Comparison of ENCODE assay signal across 24 cellular contexts in genomic region chr3:34856577-34856976, GRCh38.
DNase-seq lines count a peak whose midpoint lies in the region; ATAC-seq and TF ChIP-seq lines count a peak whose summit lies in the region.
"Had no signal": no experiment of that assay in that cellular context is flagged by ENCODE, and none has a peak within 500 bp of the region (broad histone marks: within the 10 kb centered on the region; RNA-seq: fewer than 3 reads in every experiment).

No MANE protein-coding gene starts in this region.

- 27% methylated on average over 4 of the region's 4 CpGs for WGBS in prostate gland

- ATAC-seq in DND-41 (ENCODE audit: insufficient read depth, low read depth), result peak; percentile 77
- no peak for ATAC-seq in activated T-cell treated with anti-CD3 and anti-CD28 coated beads, Interleukin-2, amount 50 U/mL, for 72 hours (replicated peaks in 1 of 2)

- peak overlapping the region; percentile 46 for H2AFZ ChIP-seq in DND-41 (ENCODE audit: low read depth, low read length)
- H2AFZ ChIP-seq: parathyroid adenoma had no signal

- H3K4me3 Mint-ChIP-seq in nephron, result no peak overlapping the region
- no peak overlapping the region for H3K4me3 Mint-ChIP-seq in activated T-cell treated with anti-CD3 and anti-CD28 coated beads, Interleukin-2, amount 50 U/mL, for 72 hours
- H3K4me3 Mint-ChIP-seq: activated CD4-positive, alpha-beta T cell treated with anti-CD3 and anti-CD28 coated beads, Interleukin-2, amount 10 ng/mL, durations not matched to agents 24 days and 14 days; CD4-positive, alpha-beta memory T cell; HFFc6; stimulated activated naive CD8-positive, alpha-beta T cell treated with anti-CD3 and anti-CD28 coated beads, Interleukin-15, Interleukin-2, amounts not matched to agents 100 ng/mL and 50 ng/mL, for 24 hours had no signal

- no peak overlapping the region for H3K4me2 ChIP-seq in DND-41 (ENCODE audit: insufficient read depth, low read length)
- H3K4me2 ChIP-seq: KMS-11 had no signal

- peaks cover 47% of the 10 kb centered on the region for H3K4me1 Mint-ChIP-seq in nephron
- H3K4me1 Mint-ChIP-seq in activated T-cell treated with anti-CD3 and anti-CD28 coated beads, Interleukin-2, amount 50 U/mL, for 72 hours (ENCODE audit: low read depth), result no peaks in the 10 kb centered on the region
- H3K4me1 Mint-ChIP-seq: activated CD4-positive, alpha-beta T cell treated with anti-CD3 and anti-CD28 coated beads, Interleukin-2, amount 10 ng/mL, durations not matched to agents 24 days and 14 days; CD4-positive, alpha-beta memory T cell had no signal

- no peaks in the 10 kb centered on the region for H3K36me3 Mint-ChIP-seq in nephron (ENCODE audit: low read depth)
- no peaks in the 10 kb centered on the region for H3K36me3 Mint-ChIP-seq in activated T-cell treated with anti-CD3 and anti-CD28 coated beads, Interleukin-2, amount 50 U/mL, for 72 hours (ENCODE audit: insufficient read depth in 2 of 2)
- H3K36me3 Mint-ChIP-seq: CD4-positive, alpha-beta memory T cell had no signal

- H3K9me3 ChIP-seq in DND-41 (ENCODE audit: insufficient read depth, low read length, severe bottlenecking), result no peaks in the 10 kb centered on the region
- H3K9me3 ChIP-seq in prostate gland, result no peaks in the 10 kb centered on the region
- H3K9me3 ChIP-seq: transverse colon had no signal

- H3K4me1 ChIP-seq in DND-41 (ENCODE audit: insufficient read depth, low read length) (peaks cover 13% of the 10 kb centered on the region), prostate gland (replicated peaks) (no peaks in the 10 kb centered on the region)
- H3K4me1 ChIP-seq: parathyroid adenoma, transverse colon had no signal

- DNase-seq in DND-41, result no peak
- peak; percentile 8 to 21 for DNase-seq in Kasumi-1 (lab: John Stamatoyannopoulos, UW)
- peak; percentile 8 for DNase-seq in astrocyte of the hippocampus (ENCODE audit: low read depth, low spot score)
- no peak for DNase-seq in stimulated activated CD4-positive, alpha-beta T cell treated with anti-CD3 and anti-CD28 coated beads, Interleukin-2, amount 100 ng/mL, for 48 hours
- DNase-seq in activated T-cell treated with anti-CD3 and anti-CD28 coated beads, Interleukin-2, amount 50 U/mL, for 72 hours, result no peak
- no peak for DNase-seq in islet precursor cell
- no peak for DNase-seq in prostate gland (ENCODE audit: low spot score)
- DNase-seq: activated CD4-positive, alpha-beta T cell treated with anti-CD3 and anti-CD28 coated beads, Interleukin-2, amount 10 ng/mL, durations not matched to agents 24 days and 14 days; activated CD8-positive, alpha-beta memory T cell treated with anti-CD3 and anti-CD28 coated beads, Interleukin-2, amount 50 U/mL, for 4 hours; activated gamma-delta T cell treated with Interleukin-2 at 50 U/mL for 16 hours; amygdala; CD4-positive, alpha-beta memory T cell; DMS79; effector memory CD4-positive, alpha-beta T cell; HFFc6; left ventricle myocardium superior; NCI-H1092; NCI-H2081 treated with DMSO at 0.1 percent for 48 hours; stimulated activated CD4-positive, alpha-beta T cell treated with anti-CD3 and anti-CD28 coated beads, Interleukin-2, amount 100 ng/mL, for 24 hours; transverse colon had no signal

- TF ChIP-seq CTCF in DND-41 (IDR thresholded peaks at IDR 0.05; ENCODE audit: borderline replicate concordance, extremely low read depth, low read length, poor library complexity, severe bottlenecking) (no peak), nephron (IDR thresholded peaks at IDR 0.05; ENCODE audit: unreplicated experiment in 3 of 3) (no peak), prostate gland (IDR thresholded peaks at IDR 0.05) (no peak)

- H3K27me3 ChIP-seq in DND-41 (ENCODE audit: insufficient read depth, low read length, poor library complexity) (no peaks in the 10 kb centered on the region), prostate gland (replicated peaks; ENCODE audit: insufficient read depth) (no peaks in the 10 kb centered on the region)
- H3K27me3 ChIP-seq: transverse colon had no signal

- H3K79me2 ChIP-seq in DND-41 (ENCODE audit: insufficient read depth, low read length), result no peaks in the 10 kb centered on the region
- H3K79me2 ChIP-seq: parathyroid adenoma had no signal

- H3K27me3 Mint-ChIP-seq in nephron (ENCODE audit: low read depth), result no peaks in the 10 kb centered on the region
- peaks cover 5% of the 10 kb centered on the region for H3K27me3 Mint-ChIP-seq in activated T-cell treated with anti-CD3 and anti-CD28 coated beads, Interleukin-2, amount 50 U/mL, for 72 hours (ENCODE audit: low read depth)
- H3K27me3 Mint-ChIP-seq: activated CD4-positive, alpha-beta T cell treated with anti-CD3 and anti-CD28 coated beads, Interleukin-2, amount 10 ng/mL, durations not matched to agents 24 days and 14 days; CD4-positive, alpha-beta memory T cell; stimulated activated naive CD8-positive, alpha-beta T cell treated with anti-CD3 and anti-CD28 coated beads, Interleukin-15, Interleukin-2, amounts not matched to agents 100 ng/mL and 50 ng/mL, for 24 hours had no signal

- H3K27ac ChIP-seq in DND-41 (ENCODE audit: low read length), result 0 out of 2 replicates have a peak overlapping the region, but pooled peaks have one; percentile 12
- H3K27ac ChIP-seq in prostate gland, result no peak overlapping the region
- H3K27ac ChIP-seq: KMS-11, parathyroid adenoma, transverse colon had no signal

- H3K4me3 ChIP-seq in DND-41 (ENCODE audit: low read depth in 1 of 2, low read length in 2 of 2), result no peak overlapping the region
- no peak overlapping the region for H3K4me3 ChIP-seq in prostate gland
- H3K4me3 ChIP-seq: transverse colon had no signal

- H3K36me3 ChIP-seq in DND-41 (ENCODE audit: insufficient read depth, low read length) (no peaks in the 10 kb centered on the region), prostate gland (no peaks in the 10 kb centered on the region)
- H3K36me3 ChIP-seq: transverse colon had no signal

- H3K9me3 Mint-ChIP-seq in nephron, result no peaks in the 10 kb centered on the region
- peaks cover 0 to 2% of the 10 kb centered on the region in 2 donors for H3K9me3 Mint-ChIP-seq in activated T-cell treated with anti-CD3 and anti-CD28 coated beads, Interleukin-2, amount 50 U/mL, for 72 hours
- H3K9me3 Mint-ChIP-seq: activated CD4-positive, alpha-beta T cell treated with anti-CD3 and anti-CD28 coated beads, Interleukin-2, amount 10 ng/mL, durations not matched to agents 24 days and 14 days had no signal

- no peak overlapping the region for H3K9ac ChIP-seq in DND-41 (ENCODE audit: low read depth, low read length)
- H3K9ac ChIP-seq: KMS-11, parathyroid adenoma had no signal

- H3K27ac Mint-ChIP-seq in nephron, result peak overlapping the region; percentile 72 to 97 (median 92)
- H3K27ac Mint-ChIP-seq in activated T-cell treated with anti-CD3 and anti-CD28 coated beads, Interleukin-2, amount 50 U/mL, for 72 hours, result no peak overlapping the region
- H3K27ac Mint-ChIP-seq: activated CD4-positive, alpha-beta T cell treated with anti-CD3 and anti-CD28 coated beads, Interleukin-2, amount 10 ng/mL, durations not matched to agents 24 days and 14 days; CD4-positive, alpha-beta memory T cell; HFFc6; stimulated activated naive CD8-positive, alpha-beta T cell treated with anti-CD3 and anti-CD28 coated beads, Interleukin-15, Interleukin-2, amounts not matched to agents 100 ng/mL and 50 ng/mL, for 24 hours had no signal

- no peak for TF ChIP-seq POLR2A in prostate gland (IDR thresholded peaks at IDR 0.05)

- intact Hi-C loops in prostate gland (cut with DNase I), result no loop called here

- no peaks in the 10 kb centered on the region for H4K20me1 ChIP-seq in DND-41 (ENCODE audit: insufficient read depth, low read length)

Comparison
In these comparisons a context has a peak if more than half of its experiments do, and no peak if none do; other contexts are left out.
1. DNase-seq: peak in Kasumi-1 (2 of 2) and astrocyte of the hippocampus (single experiment); none in DND-41 (single experiment), stimulated activated CD4-positive, alpha-beta T cell treated with anti-CD3 and anti-CD28 coated beads, Interleukin-2, amount 100 ng/mL, for 48 hours (0 of 2), activated T-cell treated with anti-CD3 and anti-CD28 coated beads, Interleukin-2, amount 50 U/mL, for 72 hours (0 of 2), islet precursor cell (single experiment) and prostate gland (single experiment).